Comparison of ENCODE assay signal across 8 cellular contexts in genomic region chr5:1524481-1524798, GRCh38.
DNase-seq lines count a peak whose midpoint lies in the region; ATAC-seq, FAIRE-seq and TF ChIP-seq lines count a peak whose summit lies in the region.

No MANE protein-coding gene starts in this region.

- peak; percentile 1 for ATAC-seq in HG02588 (IDR thresholded peaks at IDR 0.05; ENCODE audit: unreplicated experiment)
- ATAC-seq in stimulated activated naive B cell treated with anti-CD40 and anti-IgM and Interleukin-4, amounts not matched to agents 10 μg/mL and 1 μg/mL and 100 μg/mL, for 72 hours (replicated peaks), result no peak
- no peak for ATAC-seq in HG03354 (IDR thresholded peaks at IDR 0.05; ENCODE audit: poor library complexity, severe bottlenecking, unreplicated experiment)

- FAIRE-seq in H54 (lab: Jason Lieb, UNC), result no peak

- H3K4me1 ChIP-seq in iPS-18a (ENCODE audit: control insufficient read depth, low read depth, low read length), result peaks cover 18% of the 10 kb centered on the region

- H3K36me3 ChIP-seq in iPS-18a (ENCODE audit: control insufficient read depth, low read depth, low read length), result peaks cover 11% of the 10 kb centered on the region

- no peak for TF ChIP-seq POLR2A in H54 (IDR thresholded peaks at IDR 0.05; ENCODE audit: low read depth, low read length)

- H3K27ac Mint-ChIP-seq in activated naive CD8-positive, alpha-beta T cell, result no peak overlapping the region
- peak overlapping the region; percentile 87 for H3K27ac Mint-ChIP-seq in stimulated activated naive B cell treated with anti-CD40 and anti-IgM and Interleukin-4, amounts not matched to agents 10 μg/mL and 1 μg/mL and 100 μg/mL, for 72 hours

- H3K27me3 ChIP-seq in iPS-18a (ENCODE audit: control insufficient read depth, insufficient read depth, low read length), result no peaks in the 10 kb centered on the region

- H3K27me3 Mint-ChIP-seq in activated naive CD8-positive, alpha-beta T cell, result no peaks in the 10 kb centered on the region
- no peaks in the 10 kb centered on the region for H3K27me3 Mint-ChIP-seq in stimulated activated naive B cell treated with anti-CD40 and anti-IgM and Interleukin-4, amounts not matched to agents 10 μg/mL and 1 μg/mL and 100 μg/mL, for 72 hours

- H3K9me3 ChIP-seq in iPS-18a (ENCODE audit: control insufficient read depth, low read depth, low read length), result no peaks in the 10 kb centered on the region

- no peaks in the 10 kb centered on the region for H3K9me3 Mint-ChIP-seq in activated naive CD8-positive, alpha-beta T cell (ENCODE audit: low read depth)
- no peaks in the 10 kb centered on the region for H3K9me3 Mint-ChIP-seq in stimulated activated naive B cell treated with anti-CD40 and anti-IgM and Interleukin-4, amounts not matched to agents 10 μg/mL and 1 μg/mL and 100 μg/mL, for 72 hours

- DNase-seq in stimulated activated naive B cell treated with anti-CD40 and anti-IgM and Interleukin-4, amounts not matched to agents 10 μg/mL and 1 μg/mL and 100 μg/mL, for 72 hours, result no peak
- DNase-seq in H54 (ENCODE audit: insufficient read length, low spot score), result no peak
- DNase-seq in NCI-H146 (lab: John Stamatoyannopoulos, UW), result no peak
- no peak for DNase-seq in NCI-H128 (lab: John Stamatoyannopoulos, UW; ENCODE audit: unreplicated experiment)

- H3K4me3 Mint-ChIP-seq in activated naive CD8-positive, alpha-beta T cell, result peak overlapping the region; percentile 58
- H3K4me3 Mint-ChIP-seq in stimulated activated naive B cell treated with anti-CD40 and anti-IgM and Interleukin-4, amounts not matched to agents 10 μg/mL and 1 μg/mL and 100 μg/mL, for 72 hours, result peak overlapping the region; percentile 71 to 81

- no peak overlapping the region for H3K27ac ChIP-seq in iPS-18a (ENCODE audit: low read length)

- H3K4me1 Mint-ChIP-seq in activated naive CD8-positive, alpha-beta T cell (ENCODE audit: low read depth), result peaks cover 13% of the 10 kb centered on the region
- peaks cover 48 to 53% of the 10 kb centered on the region in 2 donors for H3K4me1 Mint-ChIP-seq in stimulated activated naive B cell treated with anti-CD40 and anti-IgM and Interleukin-4, amounts not matched to agents 10 μg/mL and 1 μg/mL and 100 μg/mL, for 72 hours

- no peaks in the 10 kb centered on the region for H3K36me3 Mint-ChIP-seq in activated naive CD8-positive, alpha-beta T cell
- peaks cover 14 to 21% of the 10 kb centered on the region in 2 donors for H3K36me3 Mint-ChIP-seq in stimulated activated naive B cell treated with anti-CD40 and anti-IgM and Interleukin-4, amounts not matched to agents 10 μg/mL and 1 μg/mL and 100 μg/mL, for 72 hours

- peak overlapping the region; percentile 45 for H3K9ac ChIP-seq in iPS-18a (ENCODE audit: low read length)

- H3K4me3 ChIP-seq in iPS-18a (ENCODE audit: low read length), result peak overlapping the region; percentile 44
